22 cellular contexts compared by ENCODE assay signal in genomic region chr9:36945999-36946398, GRCh38.
"Had no signal": no experiment of that assay in that cellular context is flagged by ENCODE, and none has a peak within 500 bp of the region (broad histone marks: within the 10 kb centered on the region; RNA-seq: fewer than 3 reads in every experiment).

No MANE protein-coding gene starts in this region.

- H3K27me3 ChIP-seq: Peyer's patch had no signal

- H3K36me3 Mint-ChIP-seq: activated CD4-positive, alpha-beta memory T cell treated with anti-CD3 and anti-CD28 coated beads for 36 hours; activated naive CD4-positive, alpha-beta T cell treated with anti-CD3 and anti-CD28 coated beads, Interleukin-2, amount 50 U/mL, for 72 hours; brain had no signal

- H3K4me3 ChIP-seq: Peyer's patch, SJSA1 had no signal

- H3K4me1 ChIP-seq: Peyer's patch, SJSA1 had no signal

- H3K27ac Mint-ChIP-seq: activated CD4-positive, alpha-beta memory T cell treated with anti-CD3 and anti-CD28 coated beads for 36 hours; activated CD4-positive, alpha-beta T cell treated with anti-CD3 and anti-CD28 coated beads, Interleukin-2, amount 10 ng/mL, durations not matched to agents 7 days and 5 days; activated naive CD4-positive, alpha-beta T cell treated with anti-CD3 and anti-CD28 coated beads, Interleukin-2, amount 50 U/mL, for 72 hours; activated T-cell treated with anti-CD3 and anti-CD28 coated beads, Interleukin-2, amount 50 U/mL, for 72 hours; brain; T-helper 17 cell had no signal

- H3K4me1 Mint-ChIP-seq: activated CD4-positive, alpha-beta T cell treated with anti-CD3 and anti-CD28 coated beads, Interleukin-2, amount 10 ng/mL, durations not matched to agents 7 days and 5 days; brain; central memory CD8-positive, alpha-beta T cell had no signal

- ATAC-seq: activated naive CD4-positive, alpha-beta T cell treated with anti-CD3 and anti-CD28 coated beads, Interleukin-2, amount 50 U/mL, for 72 hours; activated T-cell treated with anti-CD3 and anti-CD28 coated beads, Interleukin-2, amount 50 U/mL, for 72 hours; T-helper 17 cell had no signal

- H3K4me2 ChIP-seq: KMS-11 had no signal

- H3K9ac ChIP-seq: KMS-11 had no signal

- H3K4me3 Mint-ChIP-seq: activated CD4-positive, alpha-beta memory T cell treated with anti-CD3 and anti-CD28 coated beads for 36 hours; activated CD4-positive, alpha-beta T cell treated with anti-CD3 and anti-CD28 coated beads, Interleukin-2, amount 10 ng/mL, durations not matched to agents 7 days and 5 days; activated T-cell treated with anti-CD3 and anti-CD28 coated beads, Interleukin-2, amount 50 U/mL, for 72 hours; brain; central memory CD8-positive, alpha-beta T cell; T-helper 17 cell had no signal

- DNase-seq: activated CD4-positive, alpha-beta memory T cell treated with anti-CD3 and anti-CD28 coated beads for 36 hours; activated CD4-positive, alpha-beta T cell treated with anti-CD3 and anti-CD28 coated beads, Interleukin-2, amount 10 ng/mL, durations not matched to agents 7 days and 5 days; activated CD4-positive, CD25-positive, alpha-beta regulatory T cell; activated CD8-positive, alpha-beta memory T cell treated with anti-CD3 and anti-CD28 coated beads for 24 hours; activated naive CD4-positive, alpha-beta T cell treated with Interleukin-2 at 50 U/mL for 16 hours; activated T-cell treated with anti-CD3 and anti-CD28 coated beads, Interleukin-2, amount 50 U/mL, for 72 hours; amygdala; NCI-H1092 treated with DMSO at 0.1 percent for 48 hours; NCI-H1436 treated with DMSO at 0.1 percent for 48 hours; NCI-H187 treated with DMSO at 0.1 percent for 48 hours; NCI-H2081 treated with DMSO at 0.1 percent for 48 hours; NCI-H524; Right ventricle myocardium superior; T-helper 17 cell; T-helper 9 cell had no signal

- H3K9me3 Mint-ChIP-seq: activated CD4-positive, alpha-beta memory T cell treated with anti-CD3 and anti-CD28 coated beads for 36 hours; activated CD4-positive, alpha-beta T cell treated with anti-CD3 and anti-CD28 coated beads, Interleukin-2, amount 10 ng/mL, durations not matched to agents 7 days and 5 days; activated naive CD4-positive, alpha-beta T cell treated with anti-CD3 and anti-CD28 coated beads, Interleukin-2, amount 50 U/mL, for 72 hours; activated T-cell treated with anti-CD3 and anti-CD28 coated beads, Interleukin-2, amount 50 U/mL, for 72 hours; brain; central memory CD8-positive, alpha-beta T cell had no signal

- H3K27ac ChIP-seq: KMS-11, Peyer's patch, RWPE1, SJSA1 had no signal
